ENCODE assay signal across 16 cellular contexts in the genomic region with DNA sequence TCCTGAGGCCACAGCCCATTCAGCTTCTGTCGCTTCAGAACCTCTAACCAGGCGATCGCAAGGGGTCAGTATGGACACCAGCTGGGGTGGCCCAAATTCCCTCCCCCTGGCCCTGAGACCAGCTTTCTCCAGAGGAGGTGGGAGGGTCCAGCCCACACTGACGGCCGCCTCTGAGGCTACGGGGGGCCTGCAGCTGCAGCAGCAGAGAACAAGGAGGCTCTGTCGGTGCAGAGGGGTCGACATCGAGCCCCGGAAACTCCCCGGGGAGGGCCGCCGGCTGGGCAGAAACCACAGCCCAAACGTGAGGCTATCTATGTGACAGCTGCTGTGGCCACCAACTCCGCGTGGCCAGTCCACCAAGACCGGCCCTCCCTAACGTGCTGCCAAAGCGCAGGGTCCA. TPM values are rescaled to one million over a fixed set of nuclear protein-coding genes. Genes with fewer than 3 reads are reported as not detected.
"Had no signal": no experiment of that assay in that cellular context is flagged by ENCODE, and none has a peak within 500 bp of the region (broad histone marks: within the 10 kb centered on the region; RNA-seq: fewer than 3 reads in every experiment).

No MANE protein-coding gene starts in this region.

- H3K27ac ChIP-seq: esophagus squamous epithelium, gastroesophageal sphincter, parathyroid adenoma, prostate gland, sigmoid colon had no signal

- H3K9me3 ChIP-seq: esophagus squamous epithelium, gastroesophageal sphincter, prostate gland, sigmoid colon had no signal

- H3K36me3 ChIP-seq: esophagus squamous epithelium, gastroesophageal sphincter, prostate gland, sigmoid colon had no signal

- ATAC-seq: gastroesophageal sphincter; left lobe of liver; naive thymus-derived CD8-positive, alpha-beta T cell had no signal

- H3K9ac ChIP-seq: parathyroid adenoma had no signal

- DNase-seq: esophagus squamous epithelium; foreskin fibroblast; glutamatergic neuron; islet precursor cell; mammary epithelial cell; naive thymus-derived CD8-positive, alpha-beta T cell; sigmoid colon; small intestine; stimulated activated CD4-positive, alpha-beta T cell treated with anti-CD3 and anti-CD28 coated beads, Interleukin-12 subunit alpha, Interleukin-12 subunit beta, amount 100 ng/mL, for 4 hours; stimulated activated naive CD4-positive, alpha-beta T cell; trophoblast cell had no signal

- H3K4me1 ChIP-seq: esophagus squamous epithelium, gastroesophageal sphincter, parathyroid adenoma, prostate gland, sigmoid colon had no signal

- H3K4me3 ChIP-seq: esophagus squamous epithelium, gastroesophageal sphincter, prostate gland, sigmoid colon had no signal

- H2AFZ ChIP-seq: parathyroid adenoma had no signal

RNA-seq across cellular contexts. Expression of gene ELFN2, which starts 40.8 kb away (rescaled TPM):
- total RNA-seq: esophagus squamous epithelium, mesenteric fat pad had no signal
- polyA plus RNA-seq: naive thymus-derived CD8-positive, alpha-beta T cell had no signal
